1 cellular context compared by ENCODE assay signal in the genomic region with DNA sequence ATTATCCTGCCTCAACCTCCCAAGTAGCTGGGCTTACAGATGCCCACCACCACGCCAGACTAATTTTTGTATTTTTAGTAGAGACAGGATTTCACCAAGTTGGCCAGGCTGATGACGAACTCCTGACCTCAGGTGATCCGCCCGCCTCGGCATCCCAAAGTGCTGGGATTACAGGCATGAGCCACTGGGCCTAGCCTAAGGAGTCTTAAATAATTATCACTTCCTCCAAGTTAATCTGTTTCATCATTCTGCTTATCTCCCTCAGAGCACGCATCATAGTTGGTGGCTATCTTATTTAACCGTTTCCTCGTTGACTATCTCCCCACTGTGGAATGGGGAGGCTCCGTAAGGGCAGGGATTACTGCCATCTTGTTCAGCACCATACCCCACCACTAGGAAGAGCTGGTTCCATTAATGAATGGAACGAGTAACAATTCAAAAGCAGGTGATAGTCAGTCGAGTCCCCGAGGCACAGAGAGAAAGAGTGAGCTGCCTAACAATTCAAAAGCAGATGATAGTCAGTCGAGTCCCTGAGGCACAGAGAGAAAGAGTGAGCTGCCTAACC.
TF ChIP-seq lines count a peak whose summit lies in the region.

No MANE protein-coding gene starts in this region.

TF ChIP-seq in K562, 482 proteins besides CTCF, POLR2A, EP300 and RAD21 (continued from another document and continues in another):
- TF ChIP-seq, protein P1, sequence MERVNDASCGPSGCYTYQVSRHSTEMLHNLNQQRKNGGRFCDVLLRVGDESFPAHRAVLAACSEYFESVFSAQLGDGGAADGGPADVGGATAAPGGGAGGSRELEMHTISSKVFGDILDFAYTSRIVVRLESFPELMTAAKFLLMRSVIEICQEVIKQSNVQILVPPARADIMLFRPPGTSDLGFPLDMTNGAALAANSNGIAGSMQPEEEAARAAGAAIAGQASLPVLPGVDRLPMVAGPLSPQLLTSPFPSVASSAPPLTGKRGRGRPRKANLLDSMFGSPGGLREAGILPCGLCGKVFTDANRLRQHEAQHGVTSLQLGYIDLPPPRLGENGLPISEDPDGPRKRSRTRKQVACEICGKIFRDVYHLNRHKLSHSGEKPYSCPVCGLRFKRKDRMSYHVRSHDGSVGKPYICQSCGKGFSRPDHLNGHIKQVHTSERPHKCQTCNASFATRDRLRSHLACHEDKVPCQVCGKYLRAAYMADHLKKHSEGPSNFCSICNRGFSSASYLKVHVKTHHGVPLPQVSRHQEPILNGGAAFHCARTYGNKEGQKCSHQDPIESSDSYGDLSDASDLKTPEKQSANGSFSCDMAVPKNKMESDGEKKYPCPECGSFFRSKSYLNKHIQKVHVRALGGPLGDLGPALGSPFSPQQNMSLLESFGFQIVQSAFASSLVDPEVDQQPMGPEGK (CRISPR knock-in tag; IDR thresholded peaks at IDR 0.05; ENCODE audit: borderline replicate concordance): 0 out of 2 replicates have a peak, but pooled peaks have one; percentile 16
- TF ChIP-seq, protein P2, sequence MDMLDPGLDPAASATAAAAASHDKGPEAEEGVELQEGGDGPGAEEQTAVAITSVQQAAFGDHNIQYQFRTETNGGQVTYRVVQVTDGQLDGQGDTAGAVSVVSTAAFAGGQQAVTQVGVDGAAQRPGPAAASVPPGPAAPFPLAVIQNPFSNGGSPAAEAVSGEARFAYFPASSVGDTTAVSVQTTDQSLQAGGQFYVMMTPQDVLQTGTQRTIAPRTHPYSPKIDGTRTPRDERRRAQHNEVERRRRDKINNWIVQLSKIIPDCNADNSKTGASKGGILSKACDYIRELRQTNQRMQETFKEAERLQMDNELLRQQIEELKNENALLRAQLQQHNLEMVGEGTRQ (CRISPR knock-in tag; IDR thresholded peaks at IDR 0.05): no peak
- TF ChIP-seq, protein P3, sequence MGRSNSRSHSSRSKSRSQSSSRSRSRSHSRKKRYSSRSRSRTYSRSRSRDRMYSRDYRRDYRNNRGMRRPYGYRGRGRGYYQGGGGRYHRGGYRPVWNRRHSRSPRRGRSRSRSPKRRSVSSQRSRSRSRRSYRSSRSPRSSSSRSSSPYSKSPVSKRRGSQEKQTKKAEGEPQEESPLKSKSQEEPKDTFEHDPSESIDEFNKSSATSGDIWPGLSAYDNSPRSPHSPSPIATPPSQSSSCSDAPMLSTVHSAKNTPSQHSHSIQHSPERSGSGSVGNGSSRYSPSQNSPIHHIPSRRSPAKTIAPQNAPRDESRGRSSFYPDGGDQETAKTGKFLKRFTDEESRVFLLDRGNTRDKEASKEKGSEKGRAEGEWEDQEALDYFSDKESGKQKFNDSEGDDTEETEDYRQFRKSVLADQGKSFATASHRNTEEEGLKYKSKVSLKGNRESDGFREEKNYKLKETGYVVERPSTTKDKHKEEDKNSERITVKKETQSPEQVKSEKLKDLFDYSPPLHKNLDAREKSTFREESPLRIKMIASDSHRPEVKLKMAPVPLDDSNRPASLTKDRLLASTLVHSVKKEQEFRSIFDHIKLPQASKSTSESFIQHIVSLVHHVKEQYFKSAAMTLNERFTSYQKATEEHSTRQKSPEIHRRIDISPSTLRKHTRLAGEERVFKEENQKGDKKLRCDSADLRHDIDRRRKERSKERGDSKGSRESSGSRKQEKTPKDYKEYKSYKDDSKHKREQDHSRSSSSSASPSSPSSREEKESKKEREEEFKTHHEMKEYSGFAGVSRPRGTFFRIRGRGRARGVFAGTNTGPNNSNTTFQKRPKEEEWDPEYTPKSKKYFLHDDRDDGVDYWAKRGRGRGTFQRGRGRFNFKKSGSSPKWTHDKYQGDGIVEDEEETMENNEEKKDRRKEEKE (IDR thresholded peaks at IDR 0.05; ENCODE audit: borderline replicate concordance in 1 of 2, control insufficient read depth in 1 of 2, low read depth in 2 of 2, low read length in 1 of 2): no peak
- TF ChIP-seq SMARCC2 (IDR thresholded peaks at IDR 0.05; ENCODE audit: low read depth): peak; percentile 47; the same call in 1 of the 2 replicates
- no peak; the same call in 1 of the 2 replicates for TF ChIP-seq ESRRA (IDR thresholded peaks at IDR 0.05; ENCODE audit: borderline replicate concordance, low read depth)
- no peak for TF ChIP-seq SRF (CRISPR knock-in tag; IDR thresholded peaks at IDR 0.05)
- peak in 1 of 2 experiments; percentile 61; a peak in 2 of 4 replicates for TF ChIP-seq ARNT (IDR thresholded peaks at IDR 0.05)
- TF ChIP-seq ZNF224 (CRISPR knock-in tag; IDR thresholded peaks at IDR 0.05): no peak
- TF ChIP-seq HNRNPH1 (optimal IDR thresholded peaks at IDR 0.05; ENCODE audit: low read depth, low read length): no peak
- peak; percentile 81; the same call in 1 of the 2 replicates for TF ChIP-seq DMBX1 (CRISPR knock-in tag; IDR thresholded peaks at IDR 0.05; ENCODE audit: borderline replicate concordance)
- TF ChIP-seq, protein P4, sequence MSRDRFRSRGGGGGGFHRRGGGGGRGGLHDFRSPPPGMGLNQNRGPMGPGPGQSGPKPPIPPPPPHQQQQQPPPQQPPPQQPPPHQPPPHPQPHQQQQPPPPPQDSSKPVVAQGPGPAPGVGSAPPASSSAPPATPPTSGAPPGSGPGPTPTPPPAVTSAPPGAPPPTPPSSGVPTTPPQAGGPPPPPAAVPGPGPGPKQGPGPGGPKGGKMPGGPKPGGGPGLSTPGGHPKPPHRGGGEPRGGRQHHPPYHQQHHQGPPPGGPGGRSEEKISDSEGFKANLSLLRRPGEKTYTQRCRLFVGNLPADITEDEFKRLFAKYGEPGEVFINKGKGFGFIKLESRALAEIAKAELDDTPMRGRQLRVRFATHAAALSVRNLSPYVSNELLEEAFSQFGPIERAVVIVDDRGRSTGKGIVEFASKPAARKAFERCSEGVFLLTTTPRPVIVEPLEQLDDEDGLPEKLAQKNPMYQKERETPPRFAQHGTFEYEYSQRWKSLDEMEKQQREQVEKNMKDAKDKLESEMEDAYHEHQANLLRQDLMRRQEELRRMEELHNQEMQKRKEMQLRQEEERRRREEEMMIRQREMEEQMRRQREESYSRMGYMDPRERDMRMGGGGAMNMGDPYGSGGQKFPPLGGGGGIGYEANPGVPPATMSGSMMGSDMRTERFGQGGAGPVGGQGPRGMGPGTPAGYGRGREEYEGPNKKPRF (IDR thresholded peaks at IDR 0.05; ENCODE audit: low read depth, low read length): no peak
- TF ChIP-seq, protein P5, sequence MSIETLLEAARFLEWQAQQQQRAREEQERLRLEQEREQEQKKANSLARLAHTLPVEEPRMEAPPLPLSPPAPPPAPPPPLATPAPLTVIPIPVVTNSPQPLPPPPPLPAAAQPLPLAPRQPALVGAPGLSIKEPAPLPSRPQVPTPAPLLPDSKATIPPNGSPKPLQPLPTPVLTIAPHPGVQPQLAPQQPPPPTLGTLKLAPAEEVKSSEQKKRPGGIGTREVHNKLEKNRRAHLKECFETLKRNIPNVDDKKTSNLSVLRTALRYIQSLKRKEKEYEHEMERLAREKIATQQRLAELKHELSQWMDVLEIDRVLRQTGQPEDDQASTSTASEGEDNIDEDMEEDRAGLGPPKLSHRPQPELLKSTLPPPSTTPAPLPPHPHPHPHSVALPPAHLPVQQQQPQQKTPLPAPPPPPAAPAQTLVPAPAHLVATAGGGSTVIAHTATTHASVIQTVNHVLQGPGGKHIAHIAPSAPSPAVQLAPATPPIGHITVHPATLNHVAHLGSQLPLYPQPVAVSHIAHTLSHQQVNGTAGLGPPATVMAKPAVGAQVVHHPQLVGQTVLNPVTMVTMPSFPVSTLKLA (conservative IDR thresholded peaks at IDR 0.05): peak in 1 of 2 experiments; percentile 12; a peak in 1 of 4 replicates
- TF ChIP-seq ZC3H8 (IDR thresholded peaks at IDR 0.05): no peak
- no peak for TF ChIP-seq BACH1 (tag; IDR thresholded peaks at IDR 0.05)
- TF ChIP-seq ZFPM2 (CRISPR knock-in tag; IDR thresholded peaks at IDR 0.05): no peak
- TF ChIP-seq MIER1 (IDR thresholded peaks at IDR 0.05; ENCODE audit: low read depth): no peak
- 0 out of 2 replicates have a peak, but pooled peaks have one; percentile 13 for TF ChIP-seq ZNF41 (CRISPR knock-in tag; conservative IDR thresholded peaks at IDR 0.05)
- TF ChIP-seq, protein P6, sequence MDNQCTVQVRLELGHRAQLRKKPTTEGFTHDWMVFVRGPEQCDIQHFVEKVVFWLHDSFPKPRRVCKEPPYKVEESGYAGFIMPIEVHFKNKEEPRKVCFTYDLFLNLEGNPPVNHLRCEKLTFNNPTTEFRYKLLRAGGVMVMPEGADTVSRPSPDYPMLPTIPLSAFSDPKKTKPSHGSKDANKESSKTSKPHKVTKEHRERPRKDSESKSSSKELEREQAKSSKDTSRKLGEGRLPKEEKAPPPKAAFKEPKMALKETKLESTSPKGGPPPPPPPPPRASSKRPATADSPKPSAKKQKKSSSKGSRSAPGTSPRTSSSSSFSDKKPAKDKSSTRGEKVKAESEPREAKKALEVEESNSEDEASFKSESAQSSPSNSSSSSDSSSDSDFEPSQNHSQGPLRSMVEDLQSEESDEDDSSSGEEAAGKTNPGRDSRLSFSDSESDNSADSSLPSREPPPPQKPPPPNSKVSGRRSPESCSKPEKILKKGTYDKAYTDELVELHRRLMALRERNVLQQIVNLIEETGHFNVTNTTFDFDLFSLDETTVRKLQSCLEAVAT (IDR thresholded peaks at IDR 0.05): no peak
- TF ChIP-seq RBM22 (IDR thresholded peaks at IDR 0.05; ENCODE audit: low read depth, low read length, poor library complexity, severe bottlenecking): no peak
- TF ChIP-seq ZBTB1 (CRISPR knock-in tag; IDR thresholded peaks at IDR 0.05; ENCODE audit: borderline replicate concordance, low read depth): no peak
- TF ChIP-seq HCFC1 (IDR thresholded peaks at IDR 0.05; ENCODE audit: low read depth, low read length): no peak
- 0 out of 2 replicates have a peak, but pooled peaks have one; percentile 9 for TF ChIP-seq ZKSCAN8 (CRISPR knock-in tag; IDR thresholded peaks at IDR 0.05)
- no peak for TF ChIP-seq TCF7L2 (IDR thresholded peaks at IDR 0.05; ENCODE audit: low read depth, low read length)
- peak; percentile 95 for TF ChIP-seq ARID1B (IDR thresholded peaks at IDR 0.05)
- TF ChIP-seq, protein P7, sequence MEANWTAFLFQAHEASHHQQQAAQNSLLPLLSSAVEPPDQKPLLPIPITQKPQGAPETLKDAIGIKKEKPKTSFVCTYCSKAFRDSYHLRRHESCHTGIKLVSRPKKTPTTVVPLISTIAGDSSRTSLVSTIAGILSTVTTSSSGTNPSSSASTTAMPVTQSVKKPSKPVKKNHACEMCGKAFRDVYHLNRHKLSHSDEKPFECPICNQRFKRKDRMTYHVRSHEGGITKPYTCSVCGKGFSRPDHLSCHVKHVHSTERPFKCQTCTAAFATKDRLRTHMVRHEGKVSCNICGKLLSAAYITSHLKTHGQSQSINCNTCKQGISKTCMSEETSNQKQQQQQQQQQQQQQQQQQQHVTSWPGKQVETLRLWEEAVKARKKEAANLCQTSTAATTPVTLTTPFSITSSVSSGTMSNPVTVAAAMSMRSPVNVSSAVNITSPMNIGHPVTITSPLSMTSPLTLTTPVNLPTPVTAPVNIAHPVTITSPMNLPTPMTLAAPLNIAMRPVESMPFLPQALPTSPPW (CRISPR knock-in tag; IDR thresholded peaks at IDR 0.05): peak; percentile 48
- TF ChIP-seq EZH2 (IDR thresholded peaks at IDR 0.05; ENCODE audit: borderline replicate concordance, low read depth, low read length): no peak
- peak; percentile 64 for TF ChIP-seq ETV1 (tag; conservative IDR thresholded peaks at IDR 0.05; ENCODE audit: low read depth)
- TF ChIP-seq, protein P8, sequence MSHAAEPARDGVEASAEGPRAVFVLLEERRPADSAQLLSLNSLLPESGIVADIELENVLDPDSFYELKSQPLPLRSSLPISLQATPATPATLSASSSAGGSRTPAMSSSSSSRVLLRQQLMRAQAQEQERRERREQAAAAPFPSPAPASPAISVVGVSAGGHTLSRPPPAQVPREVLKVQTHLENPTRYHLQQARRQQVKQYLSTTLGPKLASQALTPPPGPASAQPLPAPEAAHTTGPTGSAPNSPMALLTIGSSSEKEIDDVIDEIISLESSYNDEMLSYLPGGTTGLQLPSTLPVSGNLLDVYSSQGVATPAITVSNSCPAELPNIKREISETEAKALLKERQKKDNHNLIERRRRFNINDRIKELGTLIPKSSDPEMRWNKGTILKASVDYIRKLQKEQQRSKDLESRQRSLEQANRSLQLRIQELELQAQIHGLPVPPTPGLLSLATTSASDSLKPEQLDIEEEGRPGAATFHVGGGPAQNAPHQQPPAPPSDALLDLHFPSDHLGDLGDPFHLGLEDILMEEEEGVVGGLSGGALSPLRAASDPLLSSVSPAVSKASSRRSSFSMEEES (CRISPR knock-in tag; IDR thresholded peaks at IDR 0.05): no peak
- no peak for TF ChIP-seq ZNF232 (CRISPR knock-in tag; IDR thresholded peaks at IDR 0.05)
- TF ChIP-seq CHCHD3 (CRISPR knock-in tag; IDR thresholded peaks at IDR 0.05): no peak
- no peak for TF ChIP-seq PTBP1 (IDR thresholded peaks at IDR 0.05; ENCODE audit: low read depth, low read length)
- TF ChIP-seq, protein P9, sequence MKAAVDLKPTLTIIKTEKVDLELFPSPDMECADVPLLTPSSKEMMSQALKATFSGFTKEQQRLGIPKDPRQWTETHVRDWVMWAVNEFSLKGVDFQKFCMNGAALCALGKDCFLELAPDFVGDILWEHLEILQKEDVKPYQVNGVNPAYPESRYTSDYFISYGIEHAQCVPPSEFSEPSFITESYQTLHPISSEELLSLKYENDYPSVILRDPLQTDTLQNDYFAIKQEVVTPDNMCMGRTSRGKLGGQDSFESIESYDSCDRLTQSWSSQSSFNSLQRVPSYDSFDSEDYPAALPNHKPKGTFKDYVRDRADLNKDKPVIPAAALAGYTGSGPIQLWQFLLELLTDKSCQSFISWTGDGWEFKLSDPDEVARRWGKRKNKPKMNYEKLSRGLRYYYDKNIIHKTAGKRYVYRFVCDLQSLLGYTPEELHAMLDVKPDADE (conservative IDR thresholded peaks at IDR 0.05; ENCODE audit: control insufficient read depth, low read depth, low read length): no peak
- TF ChIP-seq KLF6 (CRISPR knock-in tag; IDR thresholded peaks at IDR 0.05; ENCODE audit: borderline replicate concordance): peak; percentile 50; the same call in 1 of the 2 replicates
- TF ChIP-seq FOXJ3 (CRISPR knock-in tag; IDR thresholded peaks at IDR 0.05): no peak
- peak; percentile 45; the same call in 1 of the 2 replicates for TF ChIP-seq JUN (IDR thresholded peaks at IDR 0.05; ENCODE audit: borderline replicate concordance, low read depth, low read length)
- TF ChIP-seq JUN (CRISPR knock-in tag; IDR thresholded peaks at IDR 0.05; ENCODE audit: borderline replicate concordance): no peak
- TF ChIP-seq, protein P10, sequence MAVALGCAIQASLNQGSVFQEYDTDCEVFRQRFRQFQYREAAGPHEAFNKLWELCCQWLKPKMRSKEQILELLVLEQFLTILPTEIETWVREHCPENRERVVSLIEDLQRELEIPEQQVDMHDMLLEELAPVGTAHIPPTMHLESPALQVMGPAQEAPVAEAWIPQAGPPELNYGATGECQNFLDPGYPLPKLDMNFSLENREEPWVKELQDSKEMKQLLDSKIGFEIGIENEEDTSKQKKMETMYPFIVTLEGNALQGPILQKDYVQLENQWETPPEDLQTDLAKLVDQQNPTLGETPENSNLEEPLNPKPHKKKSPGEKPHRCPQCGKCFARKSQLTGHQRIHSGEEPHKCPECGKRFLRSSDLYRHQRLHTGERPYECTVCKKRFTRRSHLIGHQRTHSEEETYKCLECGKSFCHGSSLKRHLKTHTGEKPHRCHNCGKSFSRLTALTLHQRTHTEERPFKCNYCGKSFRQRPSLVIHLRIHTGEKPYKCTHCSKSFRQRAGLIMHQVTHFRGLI (CRISPR knock-in tag; IDR thresholded peaks at IDR 0.05): no peak
- TF ChIP-seq GTF2A2 (tag; IDR thresholded peaks at IDR 0.05): no peak
- TF ChIP-seq, protein P11, sequence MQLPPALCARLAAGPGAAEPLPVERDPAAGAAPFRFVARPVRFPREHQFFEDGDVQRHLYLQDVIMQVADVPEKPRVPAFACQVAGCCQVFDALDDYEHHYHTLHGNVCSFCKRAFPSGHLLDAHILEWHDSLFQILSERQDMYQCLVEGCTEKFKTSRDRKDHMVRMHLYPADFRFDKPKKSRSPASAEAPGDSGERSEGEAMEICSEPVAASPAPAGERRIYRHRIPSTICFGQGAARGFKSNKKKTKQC (CRISPR knock-in tag; IDR thresholded peaks at IDR 0.05): no peak
